In the genomic region with DNA sequence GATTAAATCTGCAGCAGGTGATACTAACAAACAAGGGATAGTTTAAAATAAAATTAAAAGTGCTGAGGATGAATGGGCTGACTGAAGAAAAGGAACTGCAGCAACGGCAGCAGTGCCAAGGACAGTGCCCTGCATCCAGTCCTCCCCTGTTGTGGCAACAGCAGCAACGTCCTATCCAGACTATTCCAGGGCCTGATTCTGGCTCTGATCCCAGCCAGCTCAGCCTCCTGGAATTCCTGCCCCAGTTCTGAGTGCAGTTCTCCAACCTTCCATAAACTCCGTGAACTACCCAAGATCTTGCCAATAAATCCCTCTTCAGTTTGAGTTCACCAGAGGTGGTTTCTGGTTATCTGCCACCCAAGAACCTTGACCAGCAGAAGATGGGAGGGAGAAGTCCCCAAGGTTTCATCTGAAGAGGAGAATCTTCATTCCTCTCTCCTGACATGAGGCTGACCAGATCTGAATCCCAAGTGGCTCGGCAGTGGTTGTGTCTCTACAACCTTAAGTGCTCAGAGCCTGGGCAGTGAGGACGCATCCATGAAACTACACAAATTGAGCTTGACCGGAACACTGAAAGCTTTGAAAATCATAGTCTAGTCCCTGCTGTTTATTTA, we compare ENCODE assay signal across 8 cellular contexts.
DNase-seq lines count a peak whose midpoint lies in the region; ATAC-seq and TF ChIP-seq lines count a peak whose summit lies in the region.

No MANE protein-coding gene starts in this region.

- peaks cover 35% of the 10 kb centered on the region for H3K4me1 Mint-ChIP-seq in brain

- no peak for ATAC-seq in HG02642 (IDR thresholded peaks at IDR 0.05; ENCODE audit: poor library complexity, unreplicated experiment)

- H3K4me1 ChIP-seq in skeletal muscle satellite cell (ENCODE audit: control insufficient read depth, insufficient read depth, low read length) = peaks cover 14% of the 10 kb centered on the region

- H3K9me3 ChIP-seq in skeletal muscle satellite cell (replicated peaks; ENCODE audit: low read length) = no peaks in the 10 kb centered on the region

- H3K4me3 Mint-ChIP-seq in brain = peak overlapping the region in 1 of 5 experiments; percentile 46

- H3K9me3 Mint-ChIP-seq in brain = no peaks in the 10 kb centered on the region

- H3K27me3 Mint-ChIP-seq in brain = peaks cover 4% of the 10 kb centered on the region

- H3K4me3 ChIP-seq in skeletal muscle satellite cell (ENCODE audit: low read length) = peak overlapping the region; percentile 23

- H3K27me3 ChIP-seq in skeletal muscle satellite cell (ENCODE audit: control insufficient read depth, insufficient read depth, low read length) = no peaks in the 10 kb centered on the region

- peak overlapping the region; percentile 8 for H3K9ac ChIP-seq in skeletal muscle satellite cell (ENCODE audit: low read depth, low read length)

- H3K36me3 Mint-ChIP-seq in brain = no peaks in the 10 kb centered on the region

- TF ChIP-seq CTCF in brain (conservative IDR thresholded peaks at IDR 0.05) = no peak

- H3K27ac Mint-ChIP-seq in brain = peak overlapping the region in 3 of 5 experiments; percentile 9 to 84 (median 66)

- no peaks in the 10 kb centered on the region for H3K36me3 ChIP-seq in skeletal muscle satellite cell (ENCODE audit: insufficient read depth, low read length)

- DNase-seq in GM04503 (ENCODE audit: low read depth) (peak; percentile 47), hepatic stellate cell (ENCODE audit: low spot score) (peak; percentile 77), Kasumi-1 (lab: John Stamatoyannopoulos, UW) (no peak)
- no peak for DNase-seq in stimulated activated CD4-positive, alpha-beta T cell treated with anti-CD3 and anti-CD28 coated beads, Interleukin-4, amount 100 ng/mL, for 4 hours
- no peak for DNase-seq in stimulated activated naive CD4-positive, alpha-beta T cell (lab: John Stamatoyannopoulos, UW)

- peak overlapping the region; percentile 58 for H3K4me2 ChIP-seq in skeletal muscle satellite cell (ENCODE audit: low read length)

Comparison
In these comparisons a context has a peak if more than half of its experiments do, and no peak if none do; other contexts are left out.
1. DNase-seq: peak in GM04503 (single experiment) and hepatic stellate cell (single experiment); none in stimulated activated CD4-positive, alpha-beta T cell treated with anti-CD3 and anti-CD28 coated beads, Interleukin-4, amount 100 ng/mL, for 4 hours (0 of 2), stimulated activated naive CD4-positive, alpha-beta T cell (0 of 6) and Kasumi-1 (0 of 2).